23 cellular contexts compared by ENCODE assay signal in the genomic region with DNA sequence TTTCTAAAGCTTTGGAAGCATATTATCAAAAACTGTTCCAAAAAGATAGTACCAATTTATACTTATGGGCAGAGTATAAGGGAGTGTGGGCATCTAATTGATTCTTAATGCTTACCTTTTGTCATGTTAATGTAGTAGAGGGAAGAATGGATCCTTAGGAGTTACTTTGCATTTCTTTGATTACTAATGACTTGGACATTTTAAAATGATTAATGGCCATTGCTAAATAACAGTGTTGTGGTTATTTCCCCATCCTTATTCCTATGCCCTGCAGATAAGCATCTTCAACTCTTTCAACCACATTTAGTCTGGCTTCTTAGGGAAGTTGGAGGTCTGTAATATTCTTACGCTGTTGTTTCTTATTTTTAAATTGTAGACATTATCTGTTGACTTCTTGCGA. TPM values are rescaled to one million over a fixed set of nuclear protein-coding genes. Genes with fewer than 3 reads are reported as not detected.
DNase-seq lines count a peak whose midpoint lies in the region; ATAC-seq, FAIRE-seq and TF ChIP-seq lines count a peak whose summit lies in the region.
"Had no signal": no experiment of that assay in that cellular context is flagged by ENCODE, and none has a peak within 500 bp of the region (broad histone marks: within the 10 kb centered on the region; RNA-seq: fewer than 3 reads in every experiment).

No MANE protein-coding gene starts in this region.

- H3K4me1 Mint-ChIP-seq in H9 (peaks cover 33 to 39% of the 10 kb centered on the region in 2 experiments), astrocyte (ENCODE audit: low read depth, unreplicated experiment) (peaks cover 5% of the 10 kb centered on the region)
- H3K4me1 Mint-ChIP-seq in activated CD8-positive, alpha-beta T cell treated with anti-CD3 and anti-CD28 coated beads, Interleukin-2, amount 10 ng/mL, durations not matched to agents 7 days and 5 days (ENCODE audit: low read depth) = peaks cover 4% of the 10 kb centered on the region

- TF ChIP-seq CTCF in H9 (conservative IDR thresholded peaks at IDR 0.05) = no peak
- no peak for TF ChIP-seq CTCF in astrocyte (IDR thresholded peaks at IDR 0.05; ENCODE audit: insufficient read depth, low read depth, low read length)

- H3K9ac ChIP-seq in H9 (ENCODE audit: extremely low read depth, insufficient read length, low read length) (no peak overlapping the region), astrocyte (ENCODE audit: low read length) (no peak overlapping the region), mesenchymal stem cell (ENCODE audit: low read length) (no peak overlapping the region)

- no peak overlapping the region for H2BK20ac ChIP-seq in H9 (ENCODE audit: low read depth, low read length, poor library complexity, severe bottlenecking)

- ATAC-seq in GM21390 (IDR thresholded peaks at IDR 0.05; ENCODE audit: unreplicated experiment) = no peak
- ATAC-seq in HG02852 (IDR thresholded peaks at IDR 0.05; ENCODE audit: unreplicated experiment) = no peak
- ATAC-seq in activated CD8-positive, alpha-beta T cell treated with anti-CD3 and anti-CD28 coated beads, Interleukin-2, amount 10 ng/mL, durations not matched to agents 7 days and 5 days = no peak
- ATAC-seq: activated naive CD8-positive, alpha-beta T cell treated with anti-CD3 and anti-CD28 coated beads, Interleukin-2, amount 50 U/mL, for 24 hours; PC-3; stimulated activated naive CD8-positive, alpha-beta T cell treated with anti-CD3 and anti-CD28 coated beads, Interleukin-15, Interleukin-2, amounts not matched to agents 100 U/mL and 50 U/mL, for 24 hours had no signal

- POLR2A ChIA-PET in activated CD8-positive, alpha-beta T cell treated with anti-CD3 and anti-CD28 coated beads, Interleukin-2, amount 10 ng/mL, durations not matched to agents 7 days and 5 days (lab: Charles Lee) = no interaction called here

- H3K79me2 ChIP-seq in H9 (ENCODE audit: insufficient read depth, low read length) (no peaks in the 10 kb centered on the region; the same call in 1 of the 2 replicates), astrocyte (ENCODE audit: insufficient read depth, low read length) (peaks cover 21% of the 10 kb centered on the region)

- H3K9me3 Mint-ChIP-seq in H9 = no peaks in the 10 kb centered on the region
- no peaks in the 10 kb centered on the region for H3K9me3 Mint-ChIP-seq in astrocyte (ENCODE audit: unreplicated experiment)
- no peaks in the 10 kb centered on the region for H3K9me3 Mint-ChIP-seq in activated CD8-positive, alpha-beta T cell treated with anti-CD3 and anti-CD28 coated beads, Interleukin-2, amount 10 ng/mL, durations not matched to agents 7 days and 5 days (ENCODE audit: insufficient read depth)
- H3K9me3 Mint-ChIP-seq: activated naive CD8-positive, alpha-beta T cell treated with anti-CD3 and anti-CD28 coated beads, Interleukin-2, amount 50 U/mL, for 24 hours; dendritic cell treated with granulocyte-macrophage colony-stimulating factor and Interleukin-4, amounts not matched to agents 40 ng/mL and 50 ng/mL, for 4 days; mesothelial cell of epicardium; nephron had no signal

- H2BK15ac ChIP-seq in H9 (ENCODE audit: low read depth, low read length) (no peak overlapping the region), mesenchymal stem cell (ENCODE audit: low read depth, poor library complexity, severe bottlenecking) (no peak overlapping the region)

- no peak overlapping the region for H2BK120ac ChIP-seq in H9 (ENCODE audit: low read depth, low read length, poor library complexity, severe bottlenecking)
- H2BK120ac ChIP-seq in mesenchymal stem cell (ENCODE audit: low read depth, low read length) = no peak overlapping the region

- H4K20me1 ChIP-seq in H9 (ENCODE audit: control insufficient read depth, insufficient read depth, insufficient read length) = no peaks in the 10 kb centered on the region
- H4K20me1 ChIP-seq in astrocyte (ENCODE audit: insufficient read depth, low read length) = peaks cover 58% of the 10 kb centered on the region

- no peak overlapping the region for H4K5ac ChIP-seq in H9 (ENCODE audit: insufficient read length, low read depth, low read length)

- no CpG with 5 or more reads among the region's 2 CpGs for WGBS in H9 (ENCODE audit: extremely low coverage, insufficient read length, low lambda C conversion rate)
- WGBS in mesenchymal stem cell = no CpG with 5 or more reads among the region's 2 CpGs

- no peak overlapping the region for H2BK5ac ChIP-seq in H9 (ENCODE audit: insufficient read length, low read length)
- no peak overlapping the region for H2BK5ac ChIP-seq in mesenchymal stem cell (ENCODE audit: low read depth, low read length, poor library complexity, severe bottlenecking)

- H2BK12ac ChIP-seq in H9 (ENCODE audit: insufficient read length, low read depth, low read length) (no peak overlapping the region), mesenchymal stem cell (ENCODE audit: low read length in 2 of 2) (no peak overlapping the region)

- H4K8ac ChIP-seq in H9 (replicated peaks; ENCODE audit: insufficient read length, low read depth, low read length) (no peak overlapping the region), mesenchymal stem cell (ENCODE audit: low read length) (no peak overlapping the region)

- no peak overlapping the region for H3K4ac ChIP-seq in H9 (ENCODE audit: low read depth, low read length)
- H3K4ac ChIP-seq in mesenchymal stem cell (ENCODE audit: low read depth in 1 of 2, low read length in 2 of 2) = no peak overlapping the region

- no peak for FAIRE-seq in astrocyte (lab: Jason Lieb, UNC)
- FAIRE-seq: bronchial epithelial cell, endothelial cell of umbilical vein had no signal

- peaks cover 3% of the 10 kb centered on the region; the same call in 1 of the 2 replicates for H3K4me1 ChIP-seq in H9 (ENCODE audit: insufficient read depth, low read length)
- H3K4me1 ChIP-seq in astrocyte (ENCODE audit: insufficient read depth, low read length) = no peaks in the 10 kb centered on the region
- no peaks in the 10 kb centered on the region for H3K4me1 ChIP-seq in mesenchymal stem cell (ENCODE audit: control insufficient read depth, insufficient read depth, low read depth, low read length)

- H2AFZ ChIP-seq in H9 (ENCODE audit: low read length) (no peak overlapping the region), astrocyte (ENCODE audit: low read depth, low read length) (no peak overlapping the region), mesenchymal stem cell (ENCODE audit: low read depth, low read length) (no peak overlapping the region)

- peak overlapping the region in 2 of 3 experiments; percentile 2 to 57; a peak in 2 of 7 replicates for H3K27ac Mint-ChIP-seq in H9
- no peak overlapping the region for H3K27ac Mint-ChIP-seq in astrocyte (ENCODE audit: unreplicated experiment)
- H3K27ac Mint-ChIP-seq in activated CD8-positive, alpha-beta T cell treated with anti-CD3 and anti-CD28 coated beads, Interleukin-2, amount 10 ng/mL, durations not matched to agents 7 days and 5 days = no peak overlapping the region
- H3K27ac Mint-ChIP-seq: activated naive CD8-positive, alpha-beta T cell treated with anti-CD3 and anti-CD28 coated beads, Interleukin-2, amount 50 U/mL, for 24 hours; dendritic cell treated with granulocyte-macrophage colony-stimulating factor and Interleukin-4, amounts not matched to agents 40 ng/mL and 50 ng/mL, for 4 days; nephron had no signal

- H3K36me3 ChIP-seq in astrocyte (ENCODE audit: insufficient read depth, low read length) (no peaks in the 10 kb centered on the region), mesenchymal stem cell (ENCODE audit: control insufficient read depth in 1 of 2, insufficient read depth in 2 of 2, low read depth in 1 of 2, low read length in 2 of 2) (no peaks in the 10 kb centered on the region)
- H3K36me3 ChIP-seq: sigmoid colon, transverse colon had no signal

- H3K4me2 ChIP-seq in H9 (ENCODE audit: insufficient read depth, insufficient read length, low read length) (no peak overlapping the region), astrocyte (ENCODE audit: low read length) (no peak overlapping the region), mesenchymal stem cell (ENCODE audit: low read length, poor library complexity, severe bottlenecking) (no peak overlapping the region)

- H3K4me3 Mint-ChIP-seq in H9 = no peak overlapping the region; a peak in 1 of 5 replicates
- no peak overlapping the region for H3K4me3 Mint-ChIP-seq in astrocyte (ENCODE audit: unreplicated experiment)
- no peak overlapping the region for H3K4me3 Mint-ChIP-seq in activated CD8-positive, alpha-beta T cell treated with anti-CD3 and anti-CD28 coated beads, Interleukin-2, amount 10 ng/mL, durations not matched to agents 7 days and 5 days
- H3K4me3 Mint-ChIP-seq: activated naive CD8-positive, alpha-beta T cell treated with anti-CD3 and anti-CD28 coated beads, Interleukin-2, amount 50 U/mL, for 24 hours; dendritic cell treated with granulocyte-macrophage colony-stimulating factor and Interleukin-4, amounts not matched to agents 40 ng/mL and 50 ng/mL, for 4 days; mesothelial cell of epicardium; nephron had no signal

- H3K79me1 ChIP-seq in H9 (ENCODE audit: insufficient read depth, low read depth, low read length, poor library complexity, severe bottlenecking) (no peaks in the 10 kb centered on the region), mesenchymal stem cell (replicated peaks; ENCODE audit: low read length, poor library complexity, severe bottlenecking) (peaks cover 23% of the 10 kb centered on the region)

- H3K23ac ChIP-seq in H9 (ENCODE audit: insufficient read length, low read depth, low read length) = no peak overlapping the region
- no peak overlapping the region for H3K23ac ChIP-seq in mesenchymal stem cell (ENCODE audit: low read length in 2 of 2)

- CTCF ChIA-PET in activated CD8-positive, alpha-beta T cell treated with anti-CD3 and anti-CD28 coated beads, Interleukin-2, amount 10 ng/mL, durations not matched to agents 7 days and 5 days (lab: Charles Lee) = interaction anchor here (0.8 kb wide), 1 partner anchor 49 kb away, joined by 3 read pairs; no protein-coding TSS in a partner anchor

- no peak overlapping the region for H3K56ac ChIP-seq in H9 (ENCODE audit: insufficient read length, low read depth, low read length)

- H2AK5ac ChIP-seq in H9 (ENCODE audit: insufficient read length, low read length) = no peak overlapping the region
- no peak overlapping the region for H2AK5ac ChIP-seq in mesenchymal stem cell (ENCODE audit: low read length, severe bottlenecking)

- H3K27ac ChIP-seq in H9 (ENCODE audit: insufficient read length, low read depth, low read length) (no peak overlapping the region), astrocyte (ENCODE audit: low read depth, low read length) (no peak overlapping the region), mesenchymal stem cell (ENCODE audit: low read length, poor library complexity, severe bottlenecking) (no peak overlapping the region)
- H3K27ac ChIP-seq: sigmoid colon, transverse colon had no signal

- H3K27me3 Mint-ChIP-seq in H9 (ENCODE audit: low read depth) (no peaks in the 10 kb centered on the region), astrocyte (ENCODE audit: low read depth, unreplicated experiment) (no peaks in the 10 kb centered on the region)
- no peaks in the 10 kb centered on the region for H3K27me3 Mint-ChIP-seq in activated CD8-positive, alpha-beta T cell treated with anti-CD3 and anti-CD28 coated beads, Interleukin-2, amount 10 ng/mL, durations not matched to agents 7 days and 5 days (ENCODE audit: low read depth)
- H3K27me3 Mint-ChIP-seq: activated naive CD8-positive, alpha-beta T cell treated with anti-CD3 and anti-CD28 coated beads, Interleukin-2, amount 50 U/mL, for 24 hours; dendritic cell treated with granulocyte-macrophage colony-stimulating factor and Interleukin-4, amounts not matched to agents 40 ng/mL and 50 ng/mL, for 4 days had no signal

- H3K4me3 ChIP-seq in astrocyte (ENCODE audit: insufficient read depth, low read depth, low read length) (no peak overlapping the region), mesenchymal stem cell (ENCODE audit: insufficient read depth in 1 of 2, low read depth in 1 of 2, low read length in 2 of 2) (no peak overlapping the region)
- H3K4me3 ChIP-seq: sigmoid colon, transverse colon had no signal

- H3K9me3 ChIP-seq in H9 (ENCODE audit: control insufficient read depth, low read depth, low read length) (no peaks in the 10 kb centered on the region), astrocyte (ENCODE audit: insufficient read depth, low read depth, low read length) (no peaks in the 10 kb centered on the region), mesenchymal stem cell (ENCODE audit: control insufficient read depth, low read length) (no peaks in the 10 kb centered on the region)
- H3K9me3 ChIP-seq: sigmoid colon, transverse colon had no signal

- no peak overlapping the region for H3T11ph ChIP-seq in H9 (ENCODE audit: low read length)

- H3K27me3 ChIP-seq in H9 (ENCODE audit: insufficient read depth, low read length) (no peaks in the 10 kb centered on the region), astrocyte (ENCODE audit: insufficient read depth, low read length) (no peaks in the 10 kb centered on the region), mesenchymal stem cell (ENCODE audit: control insufficient read depth in 1 of 2, insufficient read depth in 1 of 2, low read length in 2 of 2) (no peaks in the 10 kb centered on the region)
- H3K27me3 ChIP-seq: sigmoid colon, transverse colon had no signal

- H3K18ac ChIP-seq in H9 (ENCODE audit: insufficient read length, low read depth, low read length) = no peak overlapping the region
- no peak overlapping the region for H3K18ac ChIP-seq in mesenchymal stem cell (ENCODE audit: low read depth in 1 of 2, low read length in 2 of 2)

- H3K36me3 Mint-ChIP-seq in H9 (ENCODE audit: insufficient read depth in 1 of 3, low read depth in 3 of 3) = no peaks in the 10 kb centered on the region
- H3K36me3 Mint-ChIP-seq in astrocyte (ENCODE audit: low read depth, unreplicated experiment) = no peaks in the 10 kb centered on the region
- H3K36me3 Mint-ChIP-seq in activated CD8-positive, alpha-beta T cell treated with anti-CD3 and anti-CD28 coated beads, Interleukin-2, amount 10 ng/mL, durations not matched to agents 7 days and 5 days (ENCODE audit: low read depth) = no peaks in the 10 kb centered on the region
- H3K36me3 Mint-ChIP-seq: mesothelial cell of epicardium had no signal

- H4K91ac ChIP-seq in H9 (ENCODE audit: insufficient read length, low read depth, low read length) = no peak overlapping the region
- H4K91ac ChIP-seq in mesenchymal stem cell (ENCODE audit: low read length) = no peak overlapping the region

- no peaks in the 10 kb centered on the region for H3K23me2 ChIP-seq in H9 (ENCODE audit: insufficient read length, low read depth, low read length, poor library complexity, severe bottlenecking)

- H3K14ac ChIP-seq in H9 (ENCODE audit: insufficient read depth, low read length) (no peak overlapping the region), mesenchymal stem cell (ENCODE audit: low read length in 2 of 2) (no peak overlapping the region)

- DNase-seq in H9 = no peak
- peak; percentile 40 to 74 for DNase-seq in NOMO-1 (lab: John Stamatoyannopoulos, UW; ENCODE audit: unreplicated experiment in 2 of 2)
- peak; percentile 78 for DNase-seq in astrocyte (ENCODE audit: low read depth)
- DNase-seq in mesenchymal stem cell = peak; percentile 59
- DNase-seq in RKO (ENCODE audit: low spot score) = no peak
- no peak for DNase-seq in activated CD8-positive, alpha-beta T cell treated with anti-CD3 and anti-CD28 coated beads, Interleukin-2, amount 10 ng/mL, durations not matched to agents 7 days and 5 days
- DNase-seq: activated effector memory CD4-positive, alpha-beta T cell treated with Interleukin-2 at 50 U/mL for 16 hours; activated naive CD8-positive, alpha-beta T cell treated with anti-CD3 and anti-CD28 coated beads, Interleukin-2, amount 50 U/mL, for 24 hours; H7; NCI-H1048; NCI-H526 treated with DMSO at 0.1 percent for 48 hours; PC-3; posterior cingulate gyrus; sigmoid colon; stimulated activated naive CD8-positive, alpha-beta T cell treated with anti-CD3 and anti-CD28 coated beads, Interleukin-15, Interleukin-2, amounts not matched to agents 100 U/mL and 50 U/mL, for 24 hours; transverse colon had no signal

RNA-seq across cellular contexts. Expression of a gene that starts 37.1 kb away (rescaled TPM):
- total RNA-seq in H9 (2021) = 34.2 and 35.4 TPM in 2 replicates
- total RNA-seq in astrocyte = 21.6 and 21.7 TPM in 2 replicates
- polyA plus RNA-seq in mesenchymal stem cell (2013, experiment 1 of 2) = 9.1 TPM
- 9.0 TPM for polyA plus RNA-seq in mesenchymal stem cell (2013, experiment 2 of 2)
- total RNA-seq in activated CD8-positive, alpha-beta T cell treated with anti-CD3 and anti-CD28 coated beads, Interleukin-2, amount 10 ng/mL, durations not matched to agents 7 days and 5 days = 10 to 100 TPM; 40.3 to 43.1 TPM

Comparison
In these comparisons a context has a peak if more than half of its experiments do, and no peak if none do; other contexts are left out.
1. DNase-seq: peak in NOMO-1 (2 of 2), astrocyte (single experiment) and mesenchymal stem cell (single experiment); none in H9 (single experiment), RKO (single experiment) and activated CD8-positive, alpha-beta T cell treated with anti-CD3 and anti-CD28 coated beads, Interleukin-2, amount 10 ng/mL, durations not matched to agents 7 days and 5 days (single experiment).
2. H3K27ac Mint-ChIP-seq: peak in H9 (2 of 3); none in astrocyte (single experiment) and activated CD8-positive, alpha-beta T cell treated with anti-CD3 and anti-CD28 coated beads, Interleukin-2, amount 10 ng/mL, durations not matched to agents 7 days and 5 days (single experiment).